In genomic region chr3:38493019-38493418, GRCh38 we compare ENCODE assay signal across 16 cellular contexts. TPM values are rescaled to one million over a fixed set of nuclear protein-coding genes. Genes with fewer than 3 reads are reported as not detected.
DNase-seq lines count a peak whose midpoint lies in the region; ATAC-seq and TF ChIP-seq lines count a peak whose summit lies in the region.
"Had no signal": no experiment of that assay in that cellular context is flagged by ENCODE, and none has a peak within 500 bp of the region (broad histone marks: within the 10 kb centered on the region; RNA-seq: fewer than 3 reads in every experiment).

No MANE protein-coding gene starts in this region.

- peak overlapping the region; percentile 29 for H3K4me2 ChIP-seq in OCI-LY3 (ENCODE audit: low read length)

- H3K27ac ChIP-seq in OCI-LY3 (ENCODE audit: low read length) = 0 out of 2 replicates have a peak overlapping the region, but pooled peaks have one; percentile 16
- no peak overlapping the region for H3K27ac ChIP-seq in dorsolateral prefrontal cortex
- H3K27ac ChIP-seq: RWPE1 had no signal

- peaks cover 13% of the 10 kb centered on the region for H3K79me2 ChIP-seq in OCI-LY3 (ENCODE audit: low read length)

- TF ChIP-seq CTCF in OCI-LY3 (IDR thresholded peaks at IDR 0.05; ENCODE audit: low read depth, low read length) (no peak), fibroblast of mammary gland (conservative IDR thresholded peaks at IDR 0.05; ENCODE audit: control insufficient read depth, insufficient read depth, low read depth, low read length) (no peak), progenitor cell of endocrine pancreas (IDR thresholded peaks at IDR 0.05; ENCODE audit: unreplicated experiment) (no peak), dorsolateral prefrontal cortex (IDR thresholded peaks at IDR 0.05 in 54 of 56, conservative IDR thresholded peaks at IDR 0.05 in 2 of 56; ENCODE audit: low read depth in 1 of 56, partially characterized antibody in 56 of 56) (no peak)

- H3K4me1 ChIP-seq in OCI-LY3 (ENCODE audit: low read length) = peaks cover 21% of the 10 kb centered on the region

- peaks cover 6% of the 10 kb centered on the region for H3K36me3 ChIP-seq in OCI-LY3 (replicated peaks; ENCODE audit: low read depth, low read length)

- H3K4me3 ChIP-seq in OCI-LY3 (ENCODE audit: low read length) (no peak overlapping the region), fibroblast of mammary gland (ENCODE audit: control insufficient read depth, low read depth, low read length) (no peak overlapping the region), dorsolateral prefrontal cortex (no peak overlapping the region)

- no peaks in the 10 kb centered on the region for H3K9me3 ChIP-seq in OCI-LY3 (ENCODE audit: insufficient read depth, low read length)

- peak overlapping the region; percentile 45 for H3K27ac Mint-ChIP-seq in progenitor cell of endocrine pancreas
- no peak overlapping the region for H3K27ac Mint-ChIP-seq in stimulated activated naive B cell treated with anti-CD40 and anti-IgM and Interleukin-4, amounts not matched to agents 10 μg/mL and 1 μg/mL and 100 μg/mL, for 72 hours

- H3K9me3 Mint-ChIP-seq in progenitor cell of endocrine pancreas (ENCODE audit: low read depth) = no peaks in the 10 kb centered on the region
- H3K9me3 Mint-ChIP-seq in stimulated activated naive B cell treated with anti-CD40 and anti-IgM and Interleukin-4, amounts not matched to agents 10 μg/mL and 1 μg/mL and 100 μg/mL, for 72 hours = no peaks in the 10 kb centered on the region

- H3K4me1 Mint-ChIP-seq in progenitor cell of endocrine pancreas (ENCODE audit: low read depth) = peaks cover 4% of the 10 kb centered on the region
- peaks cover 2 to 6% of the 10 kb centered on the region in 2 donors for H3K4me1 Mint-ChIP-seq in stimulated activated naive B cell treated with anti-CD40 and anti-IgM and Interleukin-4, amounts not matched to agents 10 μg/mL and 1 μg/mL and 100 μg/mL, for 72 hours

- H3K36me3 Mint-ChIP-seq in progenitor cell of endocrine pancreas (ENCODE audit: insufficient read depth) = no peaks in the 10 kb centered on the region
- no peaks in the 10 kb centered on the region for H3K36me3 Mint-ChIP-seq in stimulated activated naive B cell treated with anti-CD40 and anti-IgM and Interleukin-4, amounts not matched to agents 10 μg/mL and 1 μg/mL and 100 μg/mL, for 72 hours

- H3K4me3 Mint-ChIP-seq in progenitor cell of endocrine pancreas (ENCODE audit: low read depth) = no peak overlapping the region
- no peak overlapping the region for H3K4me3 Mint-ChIP-seq in stimulated activated naive B cell treated with anti-CD40 and anti-IgM and Interleukin-4, amounts not matched to agents 10 μg/mL and 1 μg/mL and 100 μg/mL, for 72 hours

- DNase-seq in DMS 273 treated with DMSO at 0.1 percent for 48 hours (lab: John Stamatoyannopoulos, UW) (peak; percentile 14), fibroblast of mammary gland (ENCODE audit: low read depth) (peak; percentile 48), progenitor cell of endocrine pancreas (ENCODE audit: low spot score, unreplicated experiment) (no peak), SW480 (ENCODE audit: low spot score) (no peak), dorsolateral prefrontal cortex (no peak), DMS153 (lab: John Stamatoyannopoulos, UW) (no peak)
- DNase-seq in stimulated activated naive B cell treated with anti-CD40 and anti-IgM and Interleukin-4, amounts not matched to agents 10 μg/mL and 1 μg/mL and 100 μg/mL, for 72 hours = no peak
- DNase-seq: activated CD4-positive, alpha-beta T cell treated with anti-CD3 and anti-CD28 coated beads for 48 hours; activated CD8-positive, alpha-beta memory T cell treated with anti-CD3 and anti-CD28 coated beads, Interleukin-2, amount 50 U/mL, for 4 hours; activated gamma-delta T cell; COR-L47; GDM1; stimulated activated CD4-positive, alpha-beta T cell treated with anti-CD3 and anti-CD28 coated beads, Interleukin-1b, Interleukin-23, amount 100 ng/mL, for 48 hours had no signal

- H2AFZ ChIP-seq in OCI-LY3 (ENCODE audit: low read depth, low read length) = no peak overlapping the region

- no peaks in the 10 kb centered on the region for H4K20me1 ChIP-seq in OCI-LY3 (ENCODE audit: insufficient read depth, low read length)

- intact Hi-C loops in dorsolateral prefrontal cortex (cut with DNase I) = loop anchor here in 1 of 2 donors (5.0 kb wide), 1 partner anchor 36 kb away; no protein-coding TSS in a partner anchor

- no peak for ATAC-seq in stimulated activated naive B cell treated with anti-CD40 and anti-IgM and Interleukin-4, amounts not matched to agents 10 μg/mL and 1 μg/mL and 100 μg/mL, for 72 hours (replicated peaks)
- ATAC-seq: sciatic nerve had no signal

- no peak overlapping the region for H3K9ac ChIP-seq in OCI-LY3 (ENCODE audit: low read length)

- H3K27me3 Mint-ChIP-seq in progenitor cell of endocrine pancreas = no peaks in the 10 kb centered on the region
- no peaks in the 10 kb centered on the region for H3K27me3 Mint-ChIP-seq in stimulated activated naive B cell treated with anti-CD40 and anti-IgM and Interleukin-4, amounts not matched to agents 10 μg/mL and 1 μg/mL and 100 μg/mL, for 72 hours

- H3K27me3 ChIP-seq in OCI-LY3 (ENCODE audit: low read depth, low read length) (no peaks in the 10 kb centered on the region), dorsolateral prefrontal cortex (no peaks in the 10 kb centered on the region)

RNA-seq across cellular contexts. Expression of gene EXOG, which starts 3.1 kb away (rescaled TPM):
- total RNA-seq in progenitor cell of endocrine pancreas = 15.2 and 16.5 TPM in 2 replicates
- total RNA-seq in dorsolateral prefrontal cortex = 10 to 100 TPM; 19.0 to 38.1 (median 27.2) TPM

RNA-seq across cellular contexts. Expression of gene ACVR2B, which starts 39.3 kb away (rescaled TPM):
- total RNA-seq in progenitor cell of endocrine pancreas = 77.6 and 83.9 TPM in 2 replicates
- total RNA-seq in dorsolateral prefrontal cortex = 10 to 100 TPM; 10.4 to 24.2 (median 15.9) TPM

Comparison
In these comparisons a context has a peak if more than half of its experiments do, and no peak if none do; other contexts are left out.
1. DNase-seq: peak in DMS 273 treated with DMSO at 0.1 percent for 48 hours (single experiment) and fibroblast of mammary gland (single experiment); none in progenitor cell of endocrine pancreas (single experiment), SW480 (single experiment), dorsolateral prefrontal cortex (0 of 10), stimulated activated naive B cell treated with anti-CD40 and anti-IgM and Interleukin-4, amounts not matched to agents 10 μg/mL and 1 μg/mL and 100 μg/mL, for 72 hours (single experiment) and DMS153 (single experiment).